Comparison of ENCODE assay signal across 26 cellular contexts in the genomic region with DNA sequence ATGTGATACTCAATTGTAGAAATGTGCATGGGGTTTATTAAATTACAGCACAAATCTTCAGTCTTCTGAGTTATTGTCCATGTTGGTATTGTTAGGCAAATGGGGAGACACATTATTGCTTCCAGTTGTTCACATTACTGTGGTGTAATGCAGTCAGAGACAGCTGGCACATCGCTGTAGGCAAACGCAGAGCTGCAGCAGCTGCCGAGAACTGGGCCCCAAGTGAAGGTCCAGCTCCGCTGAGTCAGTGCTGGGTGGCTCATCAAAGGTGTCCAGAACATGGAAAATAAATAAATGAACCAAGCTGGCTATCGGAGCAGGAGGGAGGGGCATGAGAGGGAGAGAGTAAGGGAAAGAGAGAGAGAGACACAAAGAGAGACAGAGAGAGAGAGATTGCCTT.
"Had no signal": no experiment of that assay in that cellular context is flagged by ENCODE, and none has a peak within 500 bp of the region (broad histone marks: within the 10 kb centered on the region; RNA-seq: fewer than 3 reads in every experiment).

No MANE protein-coding gene starts in this region.

- ATAC-seq: activated CD8-positive, alpha-beta memory T cell treated with anti-CD3 and anti-CD28 coated beads, Interleukin-2, amount 10 ng/mL, durations not matched to agents 7 days and 5 days; activated CD8-positive, alpha-beta T cell treated with anti-CD3 and anti-CD28 coated beads, Interleukin-2, amount 10 ng/mL, durations not matched to agents 7 days and 5 days; activated naive CD4-positive, alpha-beta T cell treated with anti-CD3 and anti-CD28 coated beads, Interleukin-2, amount 50 U/mL, for 72 hours; foreskin keratinocyte; left lung; lower lobe of right lung; mucosa of descending colon; psoas muscle; stimulated activated memory B cell treated with anti-CD40 and anti-IgM and Interleukin-4, amounts not matched to agents 10 μg/mL and 1 μg/mL and 100 μg/mL, for 72 hours; stimulated activated naive CD8-positive, alpha-beta T cell treated with anti-CD3 and anti-CD28 coated beads, Interleukin-15, amount 100 ng/mL, for 72 hours had no signal

- H3K4me3 ChIP-seq: esophagus muscularis mucosa, left lung, lower lobe of right lung, mucosa of descending colon, psoas muscle, sigmoid colon, smooth muscle cell, suprapubic skin, tibial nerve had no signal

- H2AFZ ChIP-seq: parathyroid adenoma had no signal

- H3K9ac ChIP-seq: parathyroid adenoma had no signal

- H3K27ac ChIP-seq: esophagus muscularis mucosa, foreskin keratinocyte, left lung, lower lobe of right lung, parathyroid adenoma, psoas muscle, sigmoid colon, suprapubic skin, tibial nerve had no signal

- H3K36me3 ChIP-seq: esophagus muscularis mucosa, left lung, lower lobe of right lung, sigmoid colon, suprapubic skin, tibial nerve had no signal

- H3K4me1 ChIP-seq: esophagus muscularis mucosa, foreskin keratinocyte, left lung, lower lobe of right lung, parathyroid adenoma, psoas muscle, sigmoid colon, suprapubic skin, tibial nerve had no signal

- H3K9me3 ChIP-seq: esophagus muscularis mucosa, left lung, lower lobe of right lung, mucosa of descending colon, psoas muscle, sigmoid colon, suprapubic skin, tibial nerve had no signal

- H3K27me3 ChIP-seq: esophagus muscularis mucosa, foreskin keratinocyte, left lung, suprapubic skin, tibial nerve had no signal

- DNase-seq: activated B cell treated with CpG ODN at 0.5 μM for 24 hours; activated CD4-positive, alpha-beta T cell treated with anti-CD3 and anti-CD28 coated beads, Interleukin-2, amount 50 U/mL, for 1 hour; activated CD8-positive, alpha-beta memory T cell treated with anti-CD3 and anti-CD28 coated beads, Interleukin-2, amount 10 ng/mL, durations not matched to agents 7 days and 5 days; activated CD8-positive, alpha-beta T cell treated with anti-CD3 and anti-CD28 coated beads, Interleukin-2, amount 10 ng/mL, durations not matched to agents 7 days and 5 days; activated T-cell treated with anti-CD3 and anti-CD28 coated beads, Interleukin-2, amount 50 U/mL, for 48 hours; endodermal cell; foreskin keratinocyte; left lung; lower lobe of right lung; mesendoderm; mucosa of descending colon; naive B cell; nucleus accumbens; psoas muscle; sigmoid colon; stimulated activated CD4-positive, alpha-beta T cell treated with anti-CD3 and anti-CD28 coated beads, Interleukin-1b, Interleukin-23, amount 100 ng/mL, for 48 hours; stimulated activated CD4-positive, alpha-beta T cell treated with anti-CD3 and anti-CD28 coated beads, Interleukin-4, amount 100 ng/mL, for 4 hours; stimulated activated CD8-positive, alpha-beta memory T cell treated with anti-CD3 and anti-CD28 coated beads, Interleukin-4, amount 100 ng/mL, for 48 hours; stimulated activated naive CD8-positive, alpha-beta T cell treated with anti-CD3 and anti-CD28 coated beads, Interleukin-15, amount 100 ng/mL, for 72 hours had no signal

- H3K4me2 ChIP-seq: smooth muscle cell had no signal

- H3K79me2 ChIP-seq: parathyroid adenoma had no signal
